24 cellular contexts compared by ENCODE assay signal in genomic region chr9:119559056-119559455, GRCh38.
"Had no signal": no experiment of that assay in that cellular context is flagged by ENCODE, and none has a peak within 500 bp of the region (broad histone marks: within the 10 kb centered on the region; RNA-seq: fewer than 3 reads in every experiment).

No MANE protein-coding gene starts in this region.

- H3K36me3 ChIP-seq: left lung, lower lobe of right lung, pancreas, prostate gland, thoracic aorta, tibial artery, uterus had no signal

- H3K4me3 ChIP-seq: left lung, lower lobe of right lung, mucosa of descending colon, pancreas, prostate gland, skin epidermis, thoracic aorta, tibial artery, uterus had no signal

- H3K4me3 Mint-ChIP-seq: mesothelial cell of epicardium; naive thymus-derived CD4-positive, alpha-beta T cell; natural killer cell treated with Interleukin-12 subunit alpha and Interleukin-12 subunit beta and Interleukin-15 and Interleukin-18, amount 100 ng/mL, for 72 hours; stimulated activated memory B cell treated with anti-CD40 and anti-IgM and Interleukin-4, amounts not matched to agents 10 μg/mL and 1 μg/mL and 100 μg/mL, for 72 hours; stimulated activated naive CD8-positive, alpha-beta T cell treated with anti-CD3 and anti-CD28 coated beads, Interleukin-15, amount 100 ng/mL, for 72 hours had no signal

- H3K27ac Mint-ChIP-seq: mesothelial cell of epicardium; naive thymus-derived CD4-positive, alpha-beta T cell; natural killer cell treated with Interleukin-12 subunit alpha and Interleukin-12 subunit beta and Interleukin-15 and Interleukin-18, amount 100 ng/mL, for 72 hours; stimulated activated memory B cell treated with anti-CD40 and anti-IgM and Interleukin-4, amounts not matched to agents 10 μg/mL and 1 μg/mL and 100 μg/mL, for 72 hours; stimulated activated naive CD8-positive, alpha-beta T cell treated with anti-CD3 and anti-CD28 coated beads, Interleukin-15, amount 100 ng/mL, for 72 hours had no signal

- H3K9me3 ChIP-seq: left lung, lower lobe of right lung, mucosa of descending colon, pancreas, prostate gland, thoracic aorta, tibial artery, uterus had no signal

- ATAC-seq: left colon; left lung; lower lobe of right lung; mucosa of descending colon; naive thymus-derived CD4-positive, alpha-beta T cell; natural killer cell treated with Interleukin-12 subunit alpha and Interleukin-12 subunit beta and Interleukin-15 and Interleukin-18, amount 100 ng/mL, for 72 hours; pancreas; sciatic nerve; stimulated activated memory B cell treated with anti-CD40 and anti-IgM and Interleukin-4, amounts not matched to agents 10 μg/mL and 1 μg/mL and 100 μg/mL, for 72 hours; stimulated activated naive CD8-positive, alpha-beta T cell treated with anti-CD3 and anti-CD28 coated beads, Interleukin-15, amount 100 ng/mL, for 72 hours had no signal

- H3K9me3 Mint-ChIP-seq: mesothelial cell of epicardium; natural killer cell treated with Interleukin-12 subunit alpha and Interleukin-12 subunit beta and Interleukin-15 and Interleukin-18, amount 100 ng/mL, for 72 hours; stimulated activated naive CD8-positive, alpha-beta T cell treated with anti-CD3 and anti-CD28 coated beads, Interleukin-15, amount 100 ng/mL, for 72 hours had no signal

- H3K27me3 ChIP-seq: left lung, tibial artery, uterus had no signal

- H3K27ac ChIP-seq: left lung, lower lobe of right lung, pancreas, prostate gland, skin epidermis, thoracic aorta, tibial artery, uterus had no signal

- DNase-seq: head of caudate nucleus; kidney; left colon; left lung; lower lobe of right lung; mucosa of descending colon; naive thymus-derived CD4-positive, alpha-beta T cell; pancreas; retina; right cardiac atrium; stimulated activated CD4-positive, alpha-beta T cell treated with anti-CD3 and anti-CD28 coated beads, Interleukin-4, amount 100 ng/mL, for 24 hours; stimulated activated naive CD4-positive, alpha-beta T cell treated with Interleukin-2 at 50 U/mL for 16 hours; stimulated activated naive CD8-positive, alpha-beta T cell treated with anti-CD3 and anti-CD28 coated beads, Interleukin-15, amount 100 ng/mL, for 72 hours; substantia nigra; tibial artery; trophoblast cell; uterus had no signal

- H3K36me3 Mint-ChIP-seq: mesothelial cell of epicardium; naive thymus-derived CD4-positive, alpha-beta T cell; natural killer cell treated with Interleukin-12 subunit alpha and Interleukin-12 subunit beta and Interleukin-15 and Interleukin-18, amount 100 ng/mL, for 72 hours; stimulated activated memory B cell treated with anti-CD40 and anti-IgM and Interleukin-4, amounts not matched to agents 10 μg/mL and 1 μg/mL and 100 μg/mL, for 72 hours had no signal

- H3K4me1 ChIP-seq: pancreas had no signal
